Comparison of ENCODE assay signal across 8 cellular contexts in the genomic region with DNA sequence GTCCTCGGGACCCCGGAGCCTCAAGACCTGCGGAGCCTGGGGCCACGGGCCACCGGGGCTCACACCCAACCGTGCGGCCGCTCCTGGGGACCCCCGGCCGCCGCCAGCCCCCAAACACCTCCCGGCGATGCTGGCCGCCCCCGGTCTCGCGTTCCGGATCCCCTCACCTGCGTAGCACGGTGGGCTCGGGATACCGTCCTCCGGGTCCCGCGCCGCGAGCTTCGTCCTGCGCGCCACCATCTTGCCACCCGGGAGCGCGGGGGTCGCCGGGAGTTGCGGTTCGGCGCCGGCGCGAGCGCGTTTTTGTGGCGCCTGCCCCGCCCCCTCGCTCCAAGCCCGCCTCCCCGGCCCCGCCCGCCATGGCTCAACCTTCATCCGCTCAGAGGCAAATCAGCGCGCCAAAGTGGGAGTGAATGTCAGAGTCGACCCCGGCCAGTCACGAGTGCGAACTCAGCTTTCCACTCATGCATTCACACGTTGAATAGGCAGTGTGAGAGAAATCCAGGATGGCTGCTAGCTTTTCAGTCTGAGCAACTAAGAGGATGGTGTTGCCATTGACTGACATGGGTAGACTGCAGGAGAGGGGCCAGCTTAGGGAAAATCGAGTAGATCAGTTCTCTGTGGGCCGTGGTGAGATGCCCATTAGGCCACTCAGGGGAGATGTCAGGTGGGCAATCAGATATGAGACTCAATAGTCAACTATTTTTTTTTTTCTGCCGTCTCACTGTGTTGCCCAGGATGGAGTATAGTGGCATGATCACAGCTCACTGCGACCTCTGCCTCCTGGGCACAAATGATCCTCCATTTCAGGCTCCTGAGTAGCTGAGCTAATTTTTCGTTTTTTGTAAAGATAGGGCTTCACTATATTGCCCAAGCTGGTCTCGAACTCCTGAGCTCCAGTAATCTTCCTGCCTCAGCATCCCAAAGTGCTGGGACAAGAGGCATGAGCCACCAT. TPM values are rescaled to one million over a fixed set of nuclear protein-coding genes. Genes with fewer than 3 reads are reported as not detected.
DNase-seq lines count a peak whose midpoint lies in the region; ATAC-seq lines count a peak whose summit lies in the region.

No MANE protein-coding gene starts in this region.

- peak; percentile 68 for ATAC-seq in HG02678 (IDR thresholded peaks at IDR 0.05; ENCODE audit: unreplicated experiment)
- no peak for ATAC-seq in HG03025 (IDR thresholded peaks at IDR 0.05; ENCODE audit: low FRiP score, unreplicated experiment)

- DNase-seq in ELR (ENCODE audit: low read depth) = peak; percentile 84
- DNase-seq in NCI-H2171 treated with DMSO at 0.1 percent for 48 hours (lab: John Stamatoyannopoulos, UW) = peak; percentile 70
- peak; percentile 84 for DNase-seq in activated CD4-positive, CD25-positive, alpha-beta regulatory T cell treated with anti-CD3 and anti-CD28 coated beads, Interleukin-2, amount 50 U/mL, for 72 hours
- DNase-seq in cerebellum (ENCODE audit: low spot score) = peak; percentile 82
- DNase-seq in kidney glomerular epithelial cell (lab: John Stamatoyannopoulos, UW) = peak; percentile 52
- DNase-seq in stimulated activated CD4-positive, alpha-beta T cell treated with anti-CD3 and anti-CD28 coated beads, Interleukin-15, amount 100 ng/mL, for 48 hours (ENCODE audit: low read depth in 2 of 2) = peak; percentile 73 to 81

RNA-seq across cellular contexts. Expression of a gene that starts 28.3 kb away (rescaled TPM):
- total RNA-seq in cerebellum = 2.6 TPM

RNA-seq across cellular contexts. Expression of a gene that starts 32.6 kb away (rescaled TPM):
- total RNA-seq in cerebellum = 27.2 TPM

RNA-seq across cellular contexts. Expression of a gene that starts 58.4 kb away (rescaled TPM):
- total RNA-seq in cerebellum = 1.7 TPM
